In the genomic region with DNA sequence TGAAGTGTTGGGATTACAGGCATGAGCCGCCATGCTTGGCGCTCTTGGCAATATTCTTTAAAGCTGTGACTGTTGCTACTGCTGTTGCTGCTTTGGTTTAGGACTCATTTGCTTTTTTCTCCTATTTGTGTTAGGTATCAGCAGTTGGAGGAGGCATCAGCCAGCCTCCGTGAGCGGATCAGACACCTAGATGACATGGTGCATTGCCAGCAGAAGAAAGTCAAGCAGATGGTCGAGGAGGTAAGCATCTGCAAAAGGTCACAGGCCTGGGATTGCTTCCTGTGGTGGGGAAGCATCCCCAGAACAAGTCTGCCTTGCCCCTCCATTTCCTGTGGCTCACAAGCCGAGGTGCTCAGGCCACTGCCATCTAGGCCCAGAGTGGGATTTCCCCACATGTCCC, we compare ENCODE assay signal across 22 cellular contexts. TPM values are rescaled to one million over a fixed set of nuclear protein-coding genes. Genes with fewer than 3 reads are reported as not detected.
DNase-seq lines count a peak whose midpoint lies in the region; ATAC-seq, FAIRE-seq and TF ChIP-seq lines count a peak whose summit lies in the region.
"Had no signal": no experiment of that assay in that cellular context is flagged by ENCODE, and none has a peak within 500 bp of the region (broad histone marks: within the 10 kb centered on the region; RNA-seq: fewer than 3 reads in every experiment).

No MANE protein-coding gene starts in this region.

- H3K27ac ChIP-seq in right atrium auricular region: peak overlapping the region; percentile 17 to 83
- H3K27ac ChIP-seq: 22Rv1, BLaER1, C4-2B, GM23248 had no signal

- intact Hi-C loops in left cardiac atrium (cut with DNase I): no loop called here

- FAIRE-seq in bronchial epithelial cell (lab: Jason Lieb, UNC): peak; percentile 28
- FAIRE-seq: A204.1, GM12878, GM19239 had no signal

- H3K36me3 ChIP-seq in right atrium auricular region (peaks cover 73% of the 10 kb centered on the region), bronchial epithelial cell (ENCODE audit: control insufficient read depth, insufficient read depth, low read length) (peaks cover 7% of the 10 kb centered on the region)
- H3K36me3 ChIP-seq: BLaER1 had no signal

- TF ChIP-seq CTCF in right atrium auricular region (IDR thresholded peaks at IDR 0.05) (no peak), bronchial epithelial cell (IDR thresholded peaks at IDR 0.05; ENCODE audit: insufficient read depth, low read length, severe bottlenecking) (no peak)

- peak; percentile 18 for DNase-seq in NK-92 treated with Interleukin-12 subunit alpha and Interleukin-12 subunit beta, amount 100 ng/mL, for 24 hours (lab: John Stamatoyannopoulos, UW)
- DNase-seq in NK-92 (lab: John Stamatoyannopoulos, UW; ENCODE audit: unreplicated experiment) (no peak), right atrium auricular region (ENCODE audit: low spot score) (no peak), left cardiac atrium (no peak), bronchial epithelial cell (ENCODE audit: low read depth) (no peak), erythroblast (lab: John Stamatoyannopoulos, UW) (no peak), GOT3 (lab: John Stamatoyannopoulos, UW) (no peak)
- DNase-seq: Caco-2; CD4-positive, CD25-positive, alpha-beta regulatory T cell; CD8-positive, alpha-beta T cell; DMS153; DND-41; GDM1; GM23248; H9 had no signal

- no peak for TF ChIP-seq POLR2A in erythroblast (IDR thresholded peaks at IDR 0.05; ENCODE audit: low read length)

- H3K4me1 ChIP-seq in right atrium auricular region: peaks cover 0 to 26% of the 10 kb centered on the region in 2 donors
- H3K4me1 ChIP-seq: BLaER1, Caco-2 had no signal

- H3K4me3 ChIP-seq in right atrium auricular region (no peak overlapping the region), bronchial epithelial cell (ENCODE audit: low read depth, low read length) (no peak overlapping the region)
- H3K4me3 ChIP-seq: BLaER1, GM12878, GM23248 had no signal

- no peaks in the 10 kb centered on the region for H3K9me3 ChIP-seq in right atrium auricular region
- H3K9me3 ChIP-seq: BLaER1, Caco-2 had no signal

- no peak for ATAC-seq in left cardiac atrium
- ATAC-seq: CD8-positive, alpha-beta T cell; GM12878; HCT116 had no signal

- H3K27me3 ChIP-seq in right atrium auricular region (no peaks in the 10 kb centered on the region), bronchial epithelial cell (ENCODE audit: control insufficient read depth, insufficient read depth, low read length) (no peaks in the 10 kb centered on the region)
- H3K27me3 ChIP-seq: BLaER1 had no signal

RNA-seq across cellular contexts. Expression of gene MYZAP, which starts 47.6 kb away (rescaled TPM):
- total RNA-seq in right atrium auricular region (100 to 1,000 TPM; 305 to 491 TPM), left cardiac atrium (100 to 1,000 TPM; 429 to 452 TPM), bronchial epithelial cell (2.4 and 4.2 TPM in 2 replicates)
- total RNA-seq: GM12878, GM23248 had no signal

Comparison
In these comparisons a context has a peak if more than half of its experiments do, and no peak if none do; other contexts are left out.
1. RNA of gene MYZAP, which starts 47.6 kb away (total RNA-seq): 305 to 491 TPM in right atrium auricular region and 429 to 452 TPM in left cardiac atrium; 2.4 to 4.2 TPM in bronchial epithelial cell; every median in the first group is over 10 times any median in the second.